In the genomic region with DNA sequence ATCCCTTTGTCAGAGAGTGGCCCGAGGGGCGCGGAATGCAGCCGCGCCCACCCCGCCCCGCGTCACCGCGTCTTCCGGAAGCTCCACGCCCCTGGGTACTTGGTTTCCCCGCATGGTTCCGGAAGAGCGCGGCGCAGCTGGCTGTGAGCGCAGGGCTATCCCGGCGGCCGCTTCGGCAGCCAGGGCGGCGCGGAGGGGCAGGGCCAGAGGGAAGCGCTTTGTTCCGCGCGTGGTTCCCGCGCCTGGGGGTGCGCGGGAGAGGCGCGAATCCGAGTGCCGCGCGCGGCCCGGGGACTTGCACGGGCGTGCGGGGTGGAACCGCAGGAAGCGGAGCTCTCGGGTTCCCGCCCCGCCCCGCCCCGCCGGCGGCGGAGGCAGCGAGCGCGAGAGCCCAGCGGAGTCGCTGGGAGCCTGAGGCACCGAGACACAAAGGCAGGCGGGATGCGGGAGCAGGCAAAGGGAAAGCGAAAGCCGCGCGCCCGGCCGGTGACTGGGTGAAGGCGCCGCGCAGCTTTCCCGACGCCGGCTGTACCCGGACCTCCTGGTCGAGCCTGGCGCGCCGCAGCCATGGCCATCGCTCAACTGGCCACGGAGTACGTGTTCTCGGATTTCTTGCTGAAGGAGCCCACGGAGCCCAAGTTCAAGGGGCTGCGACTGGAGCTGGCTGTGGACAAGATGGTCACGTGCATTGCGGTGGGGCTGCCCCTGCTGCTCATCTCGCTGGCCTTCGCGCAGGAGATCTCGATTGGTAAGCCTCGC, we compare ENCODE assay signal across 1 cellular context.
TF ChIP-seq lines count a peak whose summit lies in the region.

A gene with protein sequence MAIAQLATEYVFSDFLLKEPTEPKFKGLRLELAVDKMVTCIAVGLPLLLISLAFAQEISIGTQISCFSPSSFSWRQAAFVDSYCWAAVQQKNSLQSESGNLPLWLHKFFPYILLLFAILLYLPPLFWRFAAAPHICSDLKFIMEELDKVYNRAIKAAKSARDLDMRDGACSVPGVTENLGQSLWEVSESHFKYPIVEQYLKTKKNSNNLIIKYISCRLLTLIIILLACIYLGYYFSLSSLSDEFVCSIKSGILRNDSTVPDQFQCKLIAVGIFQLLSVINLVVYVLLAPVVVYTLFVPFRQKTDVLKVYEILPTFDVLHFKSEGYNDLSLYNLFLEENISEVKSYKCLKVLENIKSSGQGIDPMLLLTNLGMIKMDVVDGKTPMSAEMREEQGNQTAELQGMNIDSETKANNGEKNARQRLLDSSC (plus strand): TSS at position 96 of the 759 bp plus-strand sequence. CDS start 472 bp downstream, at position 568.

TF ChIP-seq in HepG2, 621 proteins besides CTCF, POLR2A, EP300 and RAD21 (continued from another document and continues in another):
- TF ChIP-seq, protein P1, sequence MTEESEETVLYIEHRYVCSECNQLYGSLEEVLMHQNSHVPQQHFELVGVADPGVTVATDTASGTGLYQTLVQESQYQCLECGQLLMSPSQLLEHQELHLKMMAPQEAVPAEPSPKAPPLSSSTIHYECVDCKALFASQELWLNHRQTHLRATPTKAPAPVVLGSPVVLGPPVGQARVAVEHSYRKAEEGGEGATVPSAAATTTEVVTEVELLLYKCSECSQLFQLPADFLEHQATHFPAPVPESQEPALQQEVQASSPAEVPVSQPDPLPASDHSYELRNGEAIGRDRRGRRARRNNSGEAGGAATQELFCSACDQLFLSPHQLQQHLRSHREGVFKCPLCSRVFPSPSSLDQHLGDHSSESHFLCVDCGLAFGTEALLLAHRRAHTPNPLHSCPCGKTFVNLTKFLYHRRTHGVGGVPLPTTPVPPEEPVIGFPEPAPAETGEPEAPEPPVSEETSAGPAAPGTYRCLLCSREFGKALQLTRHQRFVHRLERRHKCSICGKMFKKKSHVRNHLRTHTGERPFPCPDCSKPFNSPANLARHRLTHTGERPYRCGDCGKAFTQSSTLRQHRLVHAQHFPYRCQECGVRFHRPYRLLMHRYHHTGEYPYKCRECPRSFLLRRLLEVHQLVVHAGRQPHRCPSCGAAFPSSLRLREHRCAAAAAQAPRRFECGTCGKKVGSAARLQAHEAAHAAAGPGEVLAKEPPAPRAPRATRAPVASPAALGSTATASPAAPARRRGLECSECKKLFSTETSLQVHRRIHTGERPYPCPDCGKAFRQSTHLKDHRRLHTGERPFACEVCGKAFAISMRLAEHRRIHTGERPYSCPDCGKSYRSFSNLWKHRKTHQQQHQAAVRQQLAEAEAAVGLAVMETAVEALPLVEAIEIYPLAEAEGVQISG (CRISPR knock-in tag; IDR thresholded peaks at IDR 0.05), result peak; percentile 65
- TF ChIP-seq, protein P2, sequence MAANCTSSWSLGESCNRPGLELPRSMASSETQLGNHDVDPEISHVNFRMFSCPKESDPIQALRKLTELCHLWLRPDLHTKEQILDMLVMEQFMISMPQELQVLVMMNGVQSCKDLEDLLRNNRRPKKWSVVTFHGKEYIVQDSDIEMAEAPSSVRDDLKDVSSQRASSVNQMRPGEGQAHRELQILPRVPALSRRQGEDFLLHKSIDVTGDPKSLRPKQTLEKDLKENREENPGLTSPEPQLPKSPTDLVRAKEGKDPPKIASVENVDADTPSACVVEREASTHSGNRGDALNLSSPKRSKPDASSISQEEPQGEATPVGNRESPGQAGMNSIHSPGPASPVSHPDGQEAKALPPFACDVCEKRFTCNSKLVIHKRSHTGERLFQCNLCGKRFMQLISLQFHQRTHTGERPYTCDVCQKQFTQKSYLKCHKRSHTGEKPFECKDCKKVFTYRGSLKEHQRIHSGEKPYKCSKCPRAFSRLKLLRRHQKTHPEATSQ (CRISPR knock-in tag; IDR thresholded peaks at IDR 0.05; ENCODE audit: borderline replicate concordance), result no peak; the same call in 1 of the 2 replicates
- TF ChIP-seq ADNP (CRISPR knock-in tag; IDR thresholded peaks at IDR 0.05) (no peak), FOXA1 (IDR thresholded peaks at IDR 0.05) (no peak), FOXA1 (CRISPR knock-in tag; IDR thresholded peaks at IDR 0.05) (0 out of 2 replicates have a peak, but pooled peaks have one; percentile 3), CHCHD3 (CRISPR knock-in tag; IDR thresholded peaks at IDR 0.05) (no peak), FOXO1 (CRISPR knock-in tag; IDR thresholded peaks at IDR 0.05) (no peak), FOXK1 (CRISPR knock-in tag; IDR thresholded peaks at IDR 0.05; ENCODE audit: borderline replicate concordance, low read depth) (0 out of 2 replicates have a peak, but pooled peaks have one; percentile 2), ZNF33A (CRISPR knock-in tag; IDR thresholded peaks at IDR 0.05; ENCODE audit: borderline replicate concordance) (no peak; the same call in 1 of the 2 replicates), ERF (CRISPR knock-in tag; IDR thresholded peaks at IDR 0.05) (peak; percentile 40; the same call in 1 of the 2 replicates), SMAD3 (CRISPR knock-in tag; IDR thresholded peaks at IDR 0.05) (peak; percentile 57; the same call in 1 of the 2 replicates), ZNF143 (CRISPR knock-in tag; IDR thresholded peaks at IDR 0.05) (peak; percentile 78), YEATS2 (CRISPR knock-in tag; IDR thresholded peaks at IDR 0.05; ENCODE audit: borderline replicate concordance) (peak; percentile 65; the same call in 1 of the 2 replicates), MED13 (CRISPR knock-in tag; IDR thresholded peaks at IDR 0.05) (peak; percentile 87), SIX1 (CRISPR knock-in tag; IDR thresholded peaks at IDR 0.05; ENCODE audit: borderline replicate concordance) (no peak), SKI (IDR thresholded peaks at IDR 0.05; ENCODE audit: partially characterized antibody) (peak; percentile 28), MTA3 (CRISPR knock-in tag; IDR thresholded peaks at IDR 0.05) (no peak), NPAS2 (CRISPR knock-in tag; IDR thresholded peaks at IDR 0.05; ENCODE audit: borderline replicate concordance) (no peak), ZNF605 (CRISPR knock-in tag; IDR thresholded peaks at IDR 0.05) (peak; percentile 70), FOXA3 (CRISPR knock-in tag; IDR thresholded peaks at IDR 0.05) (peak; percentile 30; the same call in 1 of the 2 replicates), RFXAP (CRISPR knock-in tag; IDR thresholded peaks at IDR 0.05; ENCODE audit: borderline replicate concordance) (no peak), ZNF333 (CRISPR knock-in tag; IDR thresholded peaks at IDR 0.05; ENCODE audit: borderline replicate concordance) (0 out of 2 replicates have a peak, but pooled peaks have one; percentile 27), ZXDC (CRISPR knock-in tag; IDR thresholded peaks at IDR 0.05) (no peak), ZFP91 (CRISPR knock-in tag; IDR thresholded peaks at IDR 0.05; ENCODE audit: borderline replicate concordance) (peak; percentile 69; the same call in 1 of the 2 replicates), ATF6 (CRISPR knock-in tag; conservative IDR thresholded peaks at IDR 0.05) (0 out of 2 replicates have a peak, but pooled peaks have one; percentile 34), NBN (conservative IDR thresholded peaks at IDR 0.05) (no peak), ZBTB7B (CRISPR knock-in tag; IDR thresholded peaks at IDR 0.05) (peak; percentile 77), NR1H2 (CRISPR knock-in tag; IDR thresholded peaks at IDR 0.05; ENCODE audit: borderline replicate concordance, low read depth) (no peak), SP5 (CRISPR knock-in tag; IDR thresholded peaks at IDR 0.05; ENCODE audit: borderline replicate concordance, low read depth) (peak; percentile 37; the same call in 1 of the 2 replicates), U2AF1 (optimal IDR thresholded peaks at IDR 0.05; ENCODE audit: low read depth, low read length) (no peak), SMARCE1 (IDR thresholded peaks at IDR 0.05; ENCODE audit: borderline replicate concordance) (no peak), ISX (CRISPR knock-in tag; conservative IDR thresholded peaks at IDR 0.05) (peak; percentile 95), MTA1 (CRISPR knock-in tag; IDR thresholded peaks at IDR 0.05; ENCODE audit: borderline replicate concordance) (no peak)
- TF ChIP-seq, protein P3, sequence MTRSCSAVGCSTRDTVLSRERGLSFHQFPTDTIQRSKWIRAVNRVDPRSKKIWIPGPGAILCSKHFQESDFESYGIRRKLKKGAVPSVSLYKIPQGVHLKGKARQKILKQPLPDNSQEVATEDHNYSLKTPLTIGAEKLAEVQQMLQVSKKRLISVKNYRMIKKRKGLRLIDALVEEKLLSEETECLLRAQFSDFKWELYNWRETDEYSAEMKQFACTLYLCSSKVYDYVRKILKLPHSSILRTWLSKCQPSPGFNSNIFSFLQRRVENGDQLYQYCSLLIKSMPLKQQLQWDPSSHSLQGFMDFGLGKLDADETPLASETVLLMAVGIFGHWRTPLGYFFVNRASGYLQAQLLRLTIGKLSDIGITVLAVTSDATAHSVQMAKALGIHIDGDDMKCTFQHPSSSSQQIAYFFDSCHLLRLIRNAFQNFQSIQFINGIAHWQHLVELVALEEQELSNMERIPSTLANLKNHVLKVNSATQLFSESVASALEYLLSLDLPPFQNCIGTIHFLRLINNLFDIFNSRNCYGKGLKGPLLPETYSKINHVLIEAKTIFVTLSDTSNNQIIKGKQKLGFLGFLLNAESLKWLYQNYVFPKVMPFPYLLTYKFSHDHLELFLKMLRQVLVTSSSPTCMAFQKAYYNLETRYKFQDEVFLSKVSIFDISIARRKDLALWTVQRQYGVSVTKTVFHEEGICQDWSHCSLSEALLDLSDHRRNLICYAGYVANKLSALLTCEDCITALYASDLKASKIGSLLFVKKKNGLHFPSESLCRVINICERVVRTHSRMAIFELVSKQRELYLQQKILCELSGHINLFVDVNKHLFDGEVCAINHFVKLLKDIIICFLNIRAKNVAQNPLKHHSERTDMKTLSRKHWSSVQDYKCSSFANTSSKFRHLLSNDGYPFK (CRISPR knock-in tag; IDR thresholded peaks at IDR 0.05; ENCODE audit: borderline replicate concordance), result peak; percentile 40; the same call in 1 of the 2 replicates
- TF ChIP-seq, protein P4, sequence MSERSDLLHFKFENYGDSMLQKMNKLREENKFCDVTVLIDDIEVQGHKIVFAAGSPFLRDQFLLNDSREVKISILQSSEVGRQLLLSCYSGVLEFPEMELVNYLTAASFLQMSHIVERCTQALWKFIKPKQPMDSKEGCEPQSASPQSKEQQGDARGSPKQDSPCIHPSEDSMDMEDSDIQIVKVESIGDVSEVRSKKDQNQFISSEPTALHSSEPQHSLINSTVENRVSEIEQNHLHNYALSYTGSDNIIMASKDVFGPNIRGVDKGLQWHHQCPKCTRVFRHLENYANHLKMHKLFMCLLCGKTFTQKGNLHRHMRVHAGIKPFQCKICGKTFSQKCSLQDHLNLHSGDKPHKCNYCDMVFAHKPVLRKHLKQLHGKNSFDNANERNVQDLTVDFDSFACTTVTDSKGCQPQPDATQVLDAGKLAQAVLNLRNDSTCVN (CRISPR knock-in tag; IDR thresholded peaks at IDR 0.05; ENCODE audit: borderline replicate concordance), result no peak
- TF ChIP-seq, protein P5, sequence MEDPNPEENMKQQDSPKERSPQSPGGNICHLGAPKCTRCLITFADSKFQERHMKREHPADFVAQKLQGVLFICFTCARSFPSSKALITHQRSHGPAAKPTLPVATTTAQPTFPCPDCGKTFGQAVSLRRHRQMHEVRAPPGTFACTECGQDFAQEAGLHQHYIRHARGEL (CRISPR knock-in tag; IDR thresholded peaks at IDR 0.05), result no peak
